ENCODE assay signal across 29 cellular contexts in the genomic region with DNA sequence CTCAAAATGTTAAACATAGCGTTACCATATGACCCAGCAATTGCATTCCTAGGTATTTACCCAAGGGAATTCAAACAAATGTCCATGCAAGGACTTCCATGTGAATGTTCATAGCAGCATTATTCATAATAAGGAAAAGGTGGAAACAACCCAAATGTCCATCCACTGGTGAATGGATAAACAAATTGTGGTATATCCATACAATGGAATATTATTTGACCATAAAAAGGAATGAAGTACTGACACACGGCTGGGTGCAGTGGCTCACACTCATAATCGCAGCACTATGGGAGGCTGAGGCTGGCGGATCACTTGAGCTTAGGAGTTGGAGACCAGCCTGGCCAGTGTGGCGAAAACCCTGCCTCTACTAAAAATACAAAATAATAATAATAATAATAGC. TPM values are rescaled to one million over a fixed set of nuclear protein-coding genes. Genes with fewer than 3 reads are reported as not detected.
"Had no signal": no experiment of that assay in that cellular context is flagged by ENCODE, and none has a peak within 500 bp of the region (broad histone marks: within the 10 kb centered on the region; RNA-seq: fewer than 3 reads in every experiment).

No MANE protein-coding gene starts in this region.

- H3K27ac ChIP-seq: stomach, suprapubic skin, testis, thoracic aorta, thyroid gland, tibial artery, tibial nerve, transverse colon, upper lobe of left lung, upper lobe of right lung, uterus, vagina had no signal

- H3K36me3 Mint-ChIP-seq: stimulated activated memory B cell treated with anti-CD40 and anti-IgM and Interleukin-4, amounts not matched to agents 10 μg/mL and 1 μg/mL and 100 μg/mL, for 72 hours; type B pancreatic cell had no signal

- H3K4me1 Mint-ChIP-seq: stimulated activated effector memory CD8-positive, alpha-beta T cell treated with anti-CD3 and anti-CD28 coated beads, Interleukin-12 subunit alpha, Interleukin-12 subunit beta, amount 100 ng/mL, for 72 hours; stimulated activated memory B cell treated with anti-CD40 and anti-IgM and Interleukin-4, amounts not matched to agents 10 μg/mL and 1 μg/mL and 100 μg/mL, for 72 hours; stimulated activated naive CD8-positive, alpha-beta T cell treated with anti-CD3 and anti-CD28 coated beads, Interleukin-15, amount 100 ng/mL, for 72 hours had no signal

- H3K9me3 Mint-ChIP-seq: stimulated activated effector memory CD8-positive, alpha-beta T cell treated with anti-CD3 and anti-CD28 coated beads, Interleukin-12 subunit alpha, Interleukin-12 subunit beta, amount 100 ng/mL, for 72 hours; stimulated activated naive CD8-positive, alpha-beta T cell treated with anti-CD3 and anti-CD28 coated beads, Interleukin-15, amount 100 ng/mL, for 72 hours had no signal

- H3K4me3 Mint-ChIP-seq: stimulated activated effector memory CD8-positive, alpha-beta T cell treated with anti-CD3 and anti-CD28 coated beads, Interleukin-12 subunit alpha, Interleukin-12 subunit beta, amount 100 ng/mL, for 72 hours; stimulated activated memory B cell treated with anti-CD40 and anti-IgM and Interleukin-4, amounts not matched to agents 10 μg/mL and 1 μg/mL and 100 μg/mL, for 72 hours; stimulated activated naive CD8-positive, alpha-beta T cell treated with anti-CD3 and anti-CD28 coated beads, Interleukin-15, amount 100 ng/mL, for 72 hours; stimulated activated naive CD8-positive, alpha-beta T cell treated with anti-CD3 and anti-CD28 coated beads, Interleukin-15, Interleukin-2, amounts not matched to agents 100 ng/mL and 50 ng/mL, for 24 hours; type B pancreatic cell had no signal

- DNase-seq: stimulated activated CD4-positive, alpha-beta T cell treated with anti-CD3 and anti-CD28 coated beads, Interleukin-2, amount 100 ng/mL, for 48 hours; stimulated activated CD4-positive, alpha-beta T cell treated with anti-CD3 and anti-CD28 coated beads, Interleukin-4, amount 100 ng/mL, for 1 hour; stimulated activated CD4-positive, alpha-beta T cell treated with anti-CD3 and anti-CD28 coated beads, Interleukin-4, amount 100 ng/mL, for 24 hours; stimulated activated CD4-positive, alpha-beta T cell treated with anti-CD3 and anti-CD28 coated beads, Interleukin-4, amount 100 ng/mL, for 4 hours; stimulated activated CD8-positive, alpha-beta memory T cell treated with anti-CD3 and anti-CD28 coated beads, Interleukin-4, amount 100 ng/mL, for 48 hours; stimulated activated naive CD4-positive, alpha-beta T cell; stimulated activated naive CD4-positive, alpha-beta T cell treated with Interleukin-2 at 50 U/mL for 16 hours; stimulated activated naive CD8-positive, alpha-beta T cell treated with anti-CD3 and anti-CD28 coated beads, Interleukin-15, amount 100 ng/mL, for 72 hours; stimulated activated naive CD8-positive, alpha-beta T cell treated with anti-CD3 and anti-CD28 coated beads, Interleukin-15, Interleukin-2, amounts not matched to agents 100 U/mL and 50 U/mL, for 24 hours; stomach; substantia nigra; testis; thyroid gland; tibial artery; transverse colon; trophoblast cell; upper lobe of left lung; upper lobe of right lung; uterus had no signal

- H3K27ac Mint-ChIP-seq: stimulated activated effector memory CD8-positive, alpha-beta T cell treated with anti-CD3 and anti-CD28 coated beads, Interleukin-12 subunit alpha, Interleukin-12 subunit beta, amount 100 ng/mL, for 72 hours; stimulated activated memory B cell treated with anti-CD40 and anti-IgM and Interleukin-4, amounts not matched to agents 10 μg/mL and 1 μg/mL and 100 μg/mL, for 72 hours; stimulated activated naive CD8-positive, alpha-beta T cell treated with anti-CD3 and anti-CD28 coated beads, Interleukin-15, amount 100 ng/mL, for 72 hours; stimulated activated naive CD8-positive, alpha-beta T cell treated with anti-CD3 and anti-CD28 coated beads, Interleukin-15, Interleukin-2, amounts not matched to agents 100 ng/mL and 50 ng/mL, for 24 hours; type B pancreatic cell had no signal

- H3K27me3 Mint-ChIP-seq: stimulated activated naive CD8-positive, alpha-beta T cell treated with anti-CD3 and anti-CD28 coated beads, Interleukin-15, amount 100 ng/mL, for 72 hours; stimulated activated naive CD8-positive, alpha-beta T cell treated with anti-CD3 and anti-CD28 coated beads, Interleukin-15, Interleukin-2, amounts not matched to agents 100 ng/mL and 50 ng/mL, for 24 hours had no signal

- H3K27me3 ChIP-seq: testis, thyroid gland, upper lobe of left lung, upper lobe of right lung, uterus, vagina had no signal

- ATAC-seq: stimulated activated effector memory CD8-positive, alpha-beta T cell treated with anti-CD3 and anti-CD28 coated beads, Interleukin-12 subunit alpha, Interleukin-12 subunit beta, amount 100 ng/mL, for 72 hours; stimulated activated memory B cell treated with anti-CD40 and anti-IgM and Interleukin-4, amounts not matched to agents 10 μg/mL and 1 μg/mL and 100 μg/mL, for 72 hours; stimulated activated naive CD8-positive, alpha-beta T cell treated with anti-CD3 and anti-CD28 coated beads, Interleukin-15, amount 100 ng/mL, for 72 hours; stimulated activated naive CD8-positive, alpha-beta T cell treated with anti-CD3 and anti-CD28 coated beads, Interleukin-15, Interleukin-2, amounts not matched to agents 100 U/mL and 50 U/mL, for 24 hours; upper lobe of right lung had no signal

- H3K9me3 ChIP-seq: testis, thoracic aorta, thyroid gland, transverse colon, upper lobe of left lung, upper lobe of right lung, uterus, vagina had no signal

- H3K4me3 ChIP-seq: stomach, suprapubic skin, testis, thoracic aorta, thyroid gland, tibial artery, tibial nerve, transverse colon, upper lobe of left lung, upper lobe of right lung, uterus, vagina had no signal

- FAIRE-seq: urothelium cell line had no signal

- H3K36me3 ChIP-seq: stomach, suprapubic skin, thoracic aorta, thyroid gland, tibial artery, tibial nerve, transverse colon, upper lobe of left lung, upper lobe of right lung, uterus, vagina had no signal

- H3K4me1 ChIP-seq: stomach, suprapubic skin, testis, thyroid gland, tibial artery, transverse colon, upper lobe of left lung, upper lobe of right lung, uterus, vagina had no signal

RNA-seq across cellular contexts. Expression of a gene that starts 47.5 kb away (rescaled TPM):
- total RNA-seq: stomach, transverse colon, urinary bladder, vagina had no signal
